ENCODE assay signal across 1 cellular context in the genomic region with DNA sequence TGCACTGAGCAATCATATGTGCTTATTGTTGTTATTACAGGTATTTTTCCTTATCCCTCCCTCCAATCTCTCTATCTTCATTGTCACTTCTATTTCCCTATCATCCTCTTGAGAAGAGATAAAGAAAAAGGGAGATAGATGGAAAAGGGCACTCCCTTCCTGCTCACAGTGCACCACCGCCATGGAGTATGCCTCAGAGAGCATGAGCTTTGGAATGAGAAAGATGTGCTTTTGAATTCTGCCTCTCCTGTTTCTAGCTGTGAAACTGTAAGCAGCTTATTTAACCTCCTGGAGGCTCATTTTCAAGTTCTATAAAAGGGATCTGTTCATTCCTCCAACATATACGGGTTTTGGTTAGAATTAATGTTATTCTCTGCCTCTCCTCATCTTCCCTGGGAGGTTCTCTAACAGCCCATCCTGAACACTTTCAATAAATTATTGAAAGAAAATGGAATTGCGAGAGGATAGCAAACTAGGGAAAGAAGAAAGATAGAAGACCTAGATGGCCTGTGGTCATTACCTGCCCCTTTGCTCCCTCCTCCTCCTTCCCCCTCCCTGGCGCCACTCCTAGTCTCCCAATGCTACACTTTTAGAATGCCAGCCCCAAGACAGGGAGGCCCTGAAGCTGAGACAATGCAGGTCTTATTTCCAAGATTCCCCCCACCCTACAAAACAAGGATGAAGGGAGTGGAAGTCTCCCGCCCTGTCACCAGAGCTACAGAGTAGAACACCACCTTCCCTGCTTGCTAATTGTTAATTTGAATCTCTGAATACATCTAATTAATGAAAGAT.
TF ChIP-seq lines count a peak whose summit lies in the region.

No MANE protein-coding gene starts in this region.

TF ChIP-seq in GM23338, 12 proteins besides CTCF, POLR2A, EP300 and RAD21 (continued from another document):
- no peak for TF ChIP-seq CREB1 (CRISPR knock-in tag; IDR thresholded peaks at IDR 0.05; ENCODE audit: low read depth)
- TF ChIP-seq, protein P1, sequence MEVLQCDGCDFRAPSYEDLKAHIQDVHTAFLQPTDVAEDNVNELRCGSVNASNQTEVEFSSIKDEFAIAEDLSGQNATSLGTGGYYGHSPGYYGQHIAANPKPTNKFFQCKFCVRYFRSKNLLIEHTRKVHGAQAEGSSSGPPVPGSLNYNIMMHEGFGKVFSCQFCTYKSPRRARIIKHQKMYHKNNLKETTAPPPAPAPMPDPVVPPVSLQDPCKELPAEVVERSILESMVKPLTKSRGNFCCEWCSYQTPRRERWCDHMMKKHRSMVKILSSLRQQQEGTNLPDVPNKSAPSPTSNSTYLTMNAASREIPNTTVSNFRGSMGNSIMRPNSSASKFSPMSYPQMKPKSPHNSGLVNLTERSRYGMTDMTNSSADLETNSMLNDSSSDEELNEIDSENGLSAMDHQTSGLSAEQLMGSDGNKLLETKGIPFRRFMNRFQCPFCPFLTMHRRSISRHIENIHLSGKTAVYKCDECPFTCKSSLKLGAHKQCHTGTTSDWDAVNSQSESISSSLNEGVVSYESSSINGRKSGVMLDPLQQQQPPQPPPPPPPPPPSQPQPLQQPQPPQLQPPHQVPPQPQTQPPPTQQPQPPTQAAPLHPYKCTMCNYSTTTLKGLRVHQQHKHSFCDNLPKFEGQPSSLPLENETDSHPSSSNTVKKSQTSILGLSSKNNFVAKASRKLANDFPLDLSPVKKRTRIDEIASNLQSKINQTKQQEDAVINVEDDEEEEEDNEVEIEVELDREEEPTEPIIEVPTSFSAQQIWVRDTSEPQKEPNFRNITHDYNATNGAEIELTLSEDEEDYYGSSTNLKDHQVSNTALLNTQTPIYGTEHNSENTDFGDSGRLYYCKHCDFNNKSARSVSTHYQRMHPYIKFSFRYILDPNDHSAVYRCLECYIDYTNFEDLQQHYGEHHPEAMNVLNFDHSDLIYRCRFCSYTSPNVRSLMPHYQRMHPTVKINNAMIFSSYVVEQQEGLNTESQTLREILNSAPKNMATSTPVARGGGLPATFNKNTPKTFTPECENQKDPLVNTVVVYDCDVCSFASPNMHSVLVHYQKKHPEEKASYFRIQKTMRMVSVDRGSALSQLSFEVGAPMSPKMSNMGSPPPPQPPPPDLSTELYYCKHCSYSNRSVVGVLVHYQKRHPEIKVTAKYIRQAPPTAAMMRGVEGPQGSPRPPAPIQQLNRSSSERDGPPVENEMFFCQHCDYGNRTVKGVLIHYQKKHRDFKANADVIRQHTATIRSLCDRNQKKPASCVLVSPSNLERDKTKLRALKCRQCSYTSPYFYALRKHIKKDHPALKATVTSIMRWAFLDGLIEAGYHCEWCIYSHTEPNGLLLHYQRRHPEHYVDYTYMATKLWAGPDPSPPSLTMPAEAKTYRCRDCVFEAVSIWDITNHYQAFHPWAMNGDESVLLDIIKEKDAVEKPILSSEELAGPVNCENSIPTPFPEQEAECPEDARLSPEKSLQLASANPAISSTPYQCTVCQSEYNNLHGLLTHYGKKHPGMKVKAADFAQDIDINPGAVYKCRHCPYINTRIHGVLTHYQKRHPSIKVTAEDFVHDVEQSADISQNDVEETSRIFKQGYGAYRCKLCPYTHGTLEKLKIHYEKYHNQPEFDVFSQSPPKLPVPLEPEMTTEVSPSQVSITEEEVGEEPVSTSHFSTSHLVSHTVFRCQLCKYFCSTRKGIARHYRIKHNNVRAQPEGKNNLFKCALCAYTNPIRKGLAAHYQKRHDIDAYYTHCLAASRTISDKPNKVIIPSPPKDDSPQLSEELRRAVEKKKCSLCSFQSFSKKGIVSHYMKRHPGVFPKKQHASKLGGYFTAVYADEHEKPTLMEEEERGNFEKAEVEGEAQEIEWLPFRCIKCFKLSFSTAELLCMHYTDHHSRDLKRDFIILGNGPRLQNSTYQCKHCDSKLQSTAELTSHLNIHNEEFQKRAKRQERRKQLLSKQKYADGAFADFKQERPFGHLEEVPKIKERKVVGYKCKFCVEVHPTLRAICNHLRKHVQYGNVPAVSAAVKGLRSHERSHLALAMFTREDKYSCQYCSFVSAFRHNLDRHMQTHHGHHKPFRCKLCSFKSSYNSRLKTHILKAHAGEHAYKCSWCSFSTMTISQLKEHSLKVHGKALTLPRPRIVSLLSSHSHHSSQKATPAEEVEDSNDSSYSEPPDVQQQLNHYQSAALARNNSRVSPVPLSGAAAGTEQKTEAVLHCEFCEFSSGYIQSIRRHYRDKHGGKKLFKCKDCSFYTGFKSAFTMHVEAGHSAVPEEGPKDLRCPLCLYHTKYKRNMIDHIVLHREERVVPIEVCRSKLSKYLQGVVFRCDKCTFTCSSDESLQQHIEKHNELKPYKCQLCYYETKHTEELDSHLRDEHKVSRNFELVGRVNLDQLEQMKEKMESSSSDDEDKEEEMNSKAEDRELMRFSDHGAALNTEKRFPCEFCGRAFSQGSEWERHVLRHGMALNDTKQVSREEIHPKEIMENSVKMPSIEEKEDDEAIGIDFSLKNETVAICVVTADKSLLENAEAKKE (CRISPR knock-in tag; IDR thresholded peaks at IDR 0.05) = no peak
- TF ChIP-seq ZNF114 (CRISPR knock-in tag; IDR thresholded peaks at IDR 0.05) = no peak
- no peak for TF ChIP-seq NANOG (IDR thresholded peaks at IDR 0.05; ENCODE audit: borderline replicate concordance)
- TF ChIP-seq JUNB (IDR thresholded peaks at IDR 0.05; ENCODE audit: unreplicated experiment) = no peak
